Comparison of ENCODE assay signal across 1 cellular context in genomic region chr19:35460608-35461007, GRCh38.
TF ChIP-seq lines count a peak whose summit lies in the region.

No MANE protein-coding gene starts in this region.

TF ChIP-seq in GM23338, 12 proteins besides CTCF, POLR2A, EP300 and RAD21 (continued from another document):
- TF ChIP-seq ZNF462 (CRISPR knock-in tag; IDR thresholded peaks at IDR 0.05) (no peak), STAT1 (IDR thresholded peaks at IDR 0.05; ENCODE audit: unreplicated experiment) (no peak)
